In genomic region chr6:14474816-14475215, GRCh38 we compare ENCODE assay signal across 1 cellular context.
TF ChIP-seq lines count a peak whose summit lies in the region.

No MANE protein-coding gene starts in this region.

TF ChIP-seq in K562, 482 proteins besides CTCF, POLR2A, EP300 and RAD21 (continued from another document and continues in another):
- TF ChIP-seq GTF3C2 (IDR thresholded peaks at IDR 0.05; ENCODE audit: borderline replicate concordance, extremely low read depth, insufficient read length) (no peak), ZNF785 (CRISPR knock-in tag; IDR thresholded peaks at IDR 0.05) (no peak), ZEB2 (IDR thresholded peaks at IDR 0.05) (no peak), ZNF316 (IDR thresholded peaks at IDR 0.05) (peak; percentile 88), CCAR2 (IDR thresholded peaks at IDR 0.05; ENCODE audit: low read depth, low read length) (no peak), ZNF143 (CRISPR knock-in tag; IDR thresholded peaks at IDR 0.05) (no peak), SMAD2 (IDR thresholded peaks at IDR 0.05; ENCODE audit: low read depth, low read length) (no peak), ZNF184 (CRISPR knock-in tag; IDR thresholded peaks at IDR 0.05) (no peak), HCFC1 (IDR thresholded peaks at IDR 0.05; ENCODE audit: low read depth, low read length) (no peak), ZNF134 (CRISPR knock-in tag; conservative IDR thresholded peaks at IDR 0.05) (no peak), MLX (CRISPR knock-in tag; conservative IDR thresholded peaks at IDR 0.05) (no peak), BRD4 (IDR thresholded peaks at IDR 0.05) (no peak), CHD7 (IDR thresholded peaks at IDR 0.05; ENCODE audit: low read depth, low read length) (no peak), E2F8 (IDR thresholded peaks at IDR 0.05; ENCODE audit: low read depth, partially characterized antibody) (no peak), LARP7 (IDR thresholded peaks at IDR 0.05) (no peak), PTBP1 (IDR thresholded peaks at IDR 0.05; ENCODE audit: low read depth, low read length) (no peak), RFX5 (IDR thresholded peaks at IDR 0.05; ENCODE audit: low read depth, low read length) (no peak), CXXC5 (CRISPR knock-in tag; IDR thresholded peaks at IDR 0.05) (no peak), ZNF280A (IDR thresholded peaks at IDR 0.05; ENCODE audit: low read depth, partially characterized antibody) (no peak), KAT8 (IDR thresholded peaks at IDR 0.05; ENCODE audit: low read depth) (no peak), BRD9 (IDR thresholded peaks at IDR 0.05; ENCODE audit: low read depth, partially characterized antibody) (no peak), JUN (IDR thresholded peaks at IDR 0.05; ENCODE audit: borderline replicate concordance, low read depth, low read length) (no peak), JUN (CRISPR knock-in tag; IDR thresholded peaks at IDR 0.05; ENCODE audit: borderline replicate concordance) (no peak), CBFA2T3 (IDR thresholded peaks at IDR 0.05) (peak; percentile 54), CREB1 (IDR thresholded peaks at IDR 0.05) (no peak), CREB1 (CRISPR knock-in tag; IDR thresholded peaks at IDR 0.05) (no peak), TARDBP (IDR thresholded peaks at IDR 0.05) (no peak), DPF2 (IDR thresholded peaks at IDR 0.05) (no peak), RB1 (IDR thresholded peaks at IDR 0.05; ENCODE audit: low read depth) (no peak), TEAD1 (CRISPR knock-in tag; IDR thresholded peaks at IDR 0.05) (peak in 1 of 2 experiments; percentile 14; a peak in 1 of 4 replicates)
- TF ChIP-seq, protein P1, sequence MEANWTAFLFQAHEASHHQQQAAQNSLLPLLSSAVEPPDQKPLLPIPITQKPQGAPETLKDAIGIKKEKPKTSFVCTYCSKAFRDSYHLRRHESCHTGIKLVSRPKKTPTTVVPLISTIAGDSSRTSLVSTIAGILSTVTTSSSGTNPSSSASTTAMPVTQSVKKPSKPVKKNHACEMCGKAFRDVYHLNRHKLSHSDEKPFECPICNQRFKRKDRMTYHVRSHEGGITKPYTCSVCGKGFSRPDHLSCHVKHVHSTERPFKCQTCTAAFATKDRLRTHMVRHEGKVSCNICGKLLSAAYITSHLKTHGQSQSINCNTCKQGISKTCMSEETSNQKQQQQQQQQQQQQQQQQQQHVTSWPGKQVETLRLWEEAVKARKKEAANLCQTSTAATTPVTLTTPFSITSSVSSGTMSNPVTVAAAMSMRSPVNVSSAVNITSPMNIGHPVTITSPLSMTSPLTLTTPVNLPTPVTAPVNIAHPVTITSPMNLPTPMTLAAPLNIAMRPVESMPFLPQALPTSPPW (CRISPR knock-in tag; IDR thresholded peaks at IDR 0.05) = peak; percentile 18; the same call in 1 of the 2 replicates
- TF ChIP-seq, protein P2, sequence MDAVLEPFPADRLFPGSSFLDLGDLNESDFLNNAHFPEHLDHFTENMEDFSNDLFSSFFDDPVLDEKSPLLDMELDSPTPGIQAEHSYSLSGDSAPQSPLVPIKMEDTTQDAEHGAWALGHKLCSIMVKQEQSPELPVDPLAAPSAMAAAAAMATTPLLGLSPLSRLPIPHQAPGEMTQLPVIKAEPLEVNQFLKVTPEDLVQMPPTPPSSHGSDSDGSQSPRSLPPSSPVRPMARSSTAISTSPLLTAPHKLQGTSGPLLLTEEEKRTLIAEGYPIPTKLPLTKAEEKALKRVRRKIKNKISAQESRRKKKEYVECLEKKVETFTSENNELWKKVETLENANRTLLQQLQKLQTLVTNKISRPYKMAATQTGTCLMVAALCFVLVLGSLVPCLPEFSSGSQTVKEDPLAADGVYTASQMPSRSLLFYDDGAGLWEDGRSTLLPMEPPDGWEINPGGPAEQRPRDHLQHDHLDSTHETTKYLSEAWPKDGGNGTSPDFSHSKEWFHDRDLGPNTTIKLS (IDR thresholded peaks at IDR 0.05; ENCODE audit: borderline replicate concordance, low read depth) = no peak
- TF ChIP-seq, protein P3, sequence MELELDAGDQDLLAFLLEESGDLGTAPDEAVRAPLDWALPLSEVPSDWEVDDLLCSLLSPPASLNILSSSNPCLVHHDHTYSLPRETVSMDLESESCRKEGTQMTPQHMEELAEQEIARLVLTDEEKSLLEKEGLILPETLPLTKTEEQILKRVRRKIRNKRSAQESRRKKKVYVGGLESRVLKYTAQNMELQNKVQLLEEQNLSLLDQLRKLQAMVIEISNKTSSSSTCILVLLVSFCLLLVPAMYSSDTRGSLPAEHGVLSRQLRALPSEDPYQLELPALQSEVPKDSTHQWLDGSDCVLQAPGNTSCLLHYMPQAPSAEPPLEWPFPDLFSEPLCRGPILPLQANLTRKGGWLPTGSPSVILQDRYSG (tag; conservative IDR thresholded peaks at IDR 0.05; ENCODE audit: low read depth) = 0 out of 2 replicates have a peak, but pooled peaks have one; percentile 70
- TF ChIP-seq, protein P4, sequence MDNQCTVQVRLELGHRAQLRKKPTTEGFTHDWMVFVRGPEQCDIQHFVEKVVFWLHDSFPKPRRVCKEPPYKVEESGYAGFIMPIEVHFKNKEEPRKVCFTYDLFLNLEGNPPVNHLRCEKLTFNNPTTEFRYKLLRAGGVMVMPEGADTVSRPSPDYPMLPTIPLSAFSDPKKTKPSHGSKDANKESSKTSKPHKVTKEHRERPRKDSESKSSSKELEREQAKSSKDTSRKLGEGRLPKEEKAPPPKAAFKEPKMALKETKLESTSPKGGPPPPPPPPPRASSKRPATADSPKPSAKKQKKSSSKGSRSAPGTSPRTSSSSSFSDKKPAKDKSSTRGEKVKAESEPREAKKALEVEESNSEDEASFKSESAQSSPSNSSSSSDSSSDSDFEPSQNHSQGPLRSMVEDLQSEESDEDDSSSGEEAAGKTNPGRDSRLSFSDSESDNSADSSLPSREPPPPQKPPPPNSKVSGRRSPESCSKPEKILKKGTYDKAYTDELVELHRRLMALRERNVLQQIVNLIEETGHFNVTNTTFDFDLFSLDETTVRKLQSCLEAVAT (IDR thresholded peaks at IDR 0.05) = no peak
